In the genomic region with DNA sequence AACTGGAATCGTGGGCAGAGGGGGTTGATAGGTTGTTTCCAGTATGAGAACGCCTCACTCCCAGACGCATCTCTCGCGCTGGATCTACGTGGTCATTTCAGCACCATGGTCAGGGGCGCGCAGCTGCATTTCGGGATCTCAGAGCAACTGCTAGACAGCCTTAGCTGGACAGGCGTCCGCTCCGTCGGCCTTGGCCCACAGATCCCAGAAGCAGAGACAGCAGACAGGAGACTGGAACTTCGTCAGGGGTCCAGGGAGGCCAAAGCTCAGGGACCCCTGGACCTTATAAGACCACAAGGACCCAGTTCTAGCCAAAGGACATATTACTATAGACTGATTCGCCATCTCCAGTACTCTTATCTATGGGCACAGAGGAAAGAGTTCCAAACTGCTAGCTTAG, we compare ENCODE assay signal across 10 cellular contexts. TPM values are rescaled to one million over a fixed set of nuclear protein-coding genes. Genes with fewer than 3 reads are reported as not detected.
DNase-seq lines count a peak whose midpoint lies in the region; ATAC-seq and TF ChIP-seq lines count a peak whose summit lies in the region.
"Had no signal": no experiment of that assay in that cellular context is flagged by ENCODE, and none has a peak within 500 bp of the region (broad histone marks: within the 10 kb centered on the region; RNA-seq: fewer than 3 reads in every experiment).

No MANE protein-coding gene starts in this region.

- ATAC-seq in lower lobe of right lung (peak; percentile 37 to 57), HG03095 (IDR thresholded peaks at IDR 0.05; ENCODE audit: unreplicated experiment) (no peak), HG03159 (IDR thresholded peaks at IDR 0.05; ENCODE audit: unreplicated experiment) (no peak)

- H3K79me2 ChIP-seq in mammary epithelial cell (ENCODE audit: insufficient read depth, low read length) = no peaks in the 10 kb centered on the region

- H2AFZ ChIP-seq in mammary epithelial cell (ENCODE audit: low read depth, low read length) = no peak overlapping the region

- no peaks in the 10 kb centered on the region for H3K36me3 ChIP-seq in mammary epithelial cell (ENCODE audit: insufficient read depth, low read length)
- H3K36me3 ChIP-seq in lower lobe of right lung = no peaks in the 10 kb centered on the region

- H3K27ac ChIP-seq in mammary epithelial cell (ENCODE audit: insufficient read depth, low read depth, low read length) (no peak overlapping the region), lower lobe of right lung (no peak overlapping the region)
- H3K27ac ChIP-seq: HL-60 had no signal

- CTCF ChIA-PET in mammary epithelial cell (lab: Charles Lee; ENCODE audit: low non-redundant PET) = no interaction called here

- H3K9ac ChIP-seq in mammary epithelial cell (ENCODE audit: insufficient read depth, low read length) = no peak overlapping the region

- in situ Hi-C loops in mammary epithelial cell (cut with MboI; ENCODE audit: low sequenced_read_pairs in 2 of 2) = no loop called here

- H3K4me2 ChIP-seq in mammary epithelial cell (ENCODE audit: insufficient read depth, low read depth, low read length) = no peak overlapping the region

- no peaks in the 10 kb centered on the region for H4K20me1 ChIP-seq in mammary epithelial cell (ENCODE audit: insufficient read depth, low read length)

- no peak for TF ChIP-seq CTCF in AG10803 (conservative IDR thresholded peaks at IDR 0.05; ENCODE audit: low read length)
- no peak for TF ChIP-seq CTCF in mammary epithelial cell (conservative IDR thresholded peaks at IDR 0.05 in 1 of 2, IDR thresholded peaks at IDR 0.05 in 1 of 2; ENCODE audit: extremely low read depth in 1 of 2, insufficient read depth in 1 of 2, low read depth in 1 of 2, low read length in 2 of 2)
- no peak for TF ChIP-seq CTCF in lower lobe of right lung (IDR thresholded peaks at IDR 0.05)

- dilution Hi-C loops in mammary epithelial cell (cut with HindIII; ENCODE audit: low sequenced_read_pairs) = no loop called here

- no peaks in the 10 kb centered on the region for H3K9me3 ChIP-seq in mammary epithelial cell (replicated peaks; ENCODE audit: insufficient read depth, low read length)
- H3K9me3 ChIP-seq in lower lobe of right lung = no peaks in the 10 kb centered on the region

- intact Hi-C loops in mammary epithelial cell (cut with micrococcal nuclease) (no loop called here), lower lobe of right lung (cut with DNase I) (no loop called here)

- peaks cover 45% of the 10 kb centered on the region for H3K27me3 ChIP-seq in mammary epithelial cell (ENCODE audit: insufficient read depth, low read length)
- H3K27me3 ChIP-seq in lower lobe of right lung (ENCODE audit: low read depth) = peaks cover 67% of the 10 kb centered on the region

- 11% methylated on average over 13 of the region's 15 CpGs for WGBS in mammary epithelial cell (ENCODE audit: low coverage, missing lambda C conversion rate)

- DNase-seq in AG10803 (ENCODE audit: low read depth) = peak; percentile 40
- DNase-seq in LHCN-M2 (ENCODE audit: low read depth) = peak; percentile 48
- DNase-seq in mammary epithelial cell = peak; percentile 44
- DNase-seq in lower lobe of right lung = no peak
- no peak for DNase-seq in SHP77 (lab: John Stamatoyannopoulos, UW)
- no peak for DNase-seq in NCI-H2227 (lab: John Stamatoyannopoulos, UW; ENCODE audit: unreplicated experiment)
- DNase-seq: GF-D8 had no signal

- no TSS peak for BruUV-seq in mammary epithelial cell (replicated peaks; lab: Mats Ljungman, UMichigan)

- H3K4me1 ChIP-seq in mammary epithelial cell (ENCODE audit: insufficient read depth, low read length) = peaks cover 3% of the 10 kb centered on the region
- peaks cover 13% of the 10 kb centered on the region for H3K4me1 ChIP-seq in lower lobe of right lung

- H3K4me3 ChIP-seq in AG10803 (ENCODE audit: low read length) = no peak overlapping the region
- no peak overlapping the region for H3K4me3 ChIP-seq in mammary epithelial cell (replicated peaks in 1 of 3; ENCODE audit: insufficient read depth in 1 of 3, low read depth in 2 of 3, low read length in 3 of 3)
- H3K4me3 ChIP-seq in lower lobe of right lung = no peak overlapping the region

RNA-seq across cellular contexts. Expression of a gene that starts 5.3 kb away (rescaled TPM):
- not detected in 2 replicates for total RNA-seq in LHCN-M2 (2014; rRNA removed)
- polyA plus RNA-seq in LHCN-M2 (2012) = not detected
- total RNA-seq in mammary epithelial cell = not detected
- polyA plus RNA-seq in mammary epithelial cell = not detected
- not detected for polyA minus RNA-seq in mammary epithelial cell
- not detected for total RNA-seq in lower lobe of right lung

Comparison
In these comparisons a context has a peak if more than half of its experiments do, and no peak if none do; other contexts are left out.
1. DNase-seq: peak in AG10803 (single experiment), LHCN-M2 (single experiment) and mammary epithelial cell (single experiment); none in lower lobe of right lung (single experiment), SHP77 (0 of 2) and NCI-H2227 (single experiment).
2. ATAC-seq: peak in lower lobe of right lung (2 of 2); none in HG03095 (single experiment) and HG03159 (single experiment).